ENCODE assay signal across 1 cellular context in genomic region chr1:121418369-121419049, GRCh38.
TF ChIP-seq lines count a peak whose summit lies in the region.

No MANE protein-coding gene starts in this region.

TF ChIP-seq in HepG2, 621 proteins besides CTCF, POLR2A, EP300 and RAD21 (continued from another document):
- TF ChIP-seq, protein P1, sequence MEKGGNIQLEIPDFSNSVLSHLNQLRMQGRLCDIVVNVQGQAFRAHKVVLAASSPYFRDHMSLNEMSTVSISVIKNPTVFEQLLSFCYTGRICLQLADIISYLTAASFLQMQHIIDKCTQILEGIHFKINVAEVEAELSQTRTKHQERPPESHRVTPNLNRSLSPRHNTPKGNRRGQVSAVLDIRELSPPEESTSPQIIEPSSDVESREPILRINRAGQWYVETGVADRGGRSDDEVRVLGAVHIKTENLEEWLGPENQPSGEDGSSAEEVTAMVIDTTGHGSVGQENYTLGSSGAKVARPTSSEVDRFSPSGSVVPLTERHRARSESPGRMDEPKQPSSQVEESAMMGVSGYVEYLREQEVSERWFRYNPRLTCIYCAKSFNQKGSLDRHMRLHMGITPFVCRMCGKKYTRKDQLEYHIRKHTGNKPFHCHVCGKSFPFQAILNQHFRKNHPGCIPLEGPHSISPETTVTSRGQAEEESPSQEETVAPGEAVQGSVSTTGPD (CRISPR knock-in tag; IDR thresholded peaks at IDR 0.05) = no peak
